In the genomic region with DNA sequence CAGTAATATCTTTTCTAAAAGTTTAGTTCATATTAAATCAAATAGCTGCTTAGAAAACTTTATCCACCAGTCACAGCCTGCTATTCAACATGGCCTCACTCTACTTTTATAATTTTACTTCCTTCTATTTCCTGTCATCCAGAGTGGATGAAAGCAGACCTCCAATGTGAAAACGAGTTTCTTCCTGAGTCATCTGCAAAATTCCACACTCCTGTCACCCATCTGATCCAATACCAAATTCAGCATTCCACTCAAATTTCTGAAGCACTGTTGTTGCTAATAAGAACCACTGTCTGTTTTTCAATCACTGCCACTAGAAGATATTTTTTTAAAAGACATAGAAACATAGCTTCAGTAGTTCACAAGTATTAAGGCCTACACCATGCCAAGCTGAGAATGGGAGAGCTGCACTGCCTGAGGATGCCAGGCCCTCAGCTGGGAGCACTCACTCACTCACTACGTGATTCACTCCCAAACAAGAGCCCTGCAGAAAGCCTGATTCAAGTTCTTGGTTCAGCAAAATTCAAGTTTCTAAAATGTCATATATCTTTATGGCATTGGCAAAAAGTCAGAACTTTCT, we compare ENCODE assay signal across 12 cellular contexts.
"Had no signal": no experiment of that assay in that cellular context is flagged by ENCODE, and none has a peak within 500 bp of the region (broad histone marks: within the 10 kb centered on the region; RNA-seq: fewer than 3 reads in every experiment).

No MANE protein-coding gene starts in this region.

- H3K27me3 Mint-ChIP-seq: T-cell had no signal

- H3K36me3 Mint-ChIP-seq: activated CD8-positive, alpha-beta memory T cell treated with anti-CD3 and anti-CD28 coated beads, Interleukin-2, amount 10 ng/mL, durations not matched to agents 7 days and 5 days; stimulated activated memory B cell treated with anti-CD40 and anti-IgM and Interleukin-4, amounts not matched to agents 10 μg/mL and 1 μg/mL and 100 μg/mL, for 72 hours; T-cell had no signal

- H3K4me3 ChIP-seq: thyroid gland had no signal

- H3K9me3 Mint-ChIP-seq: stimulated activated memory B cell treated with anti-CD40 and anti-IgM and Interleukin-4, amounts not matched to agents 10 μg/mL and 1 μg/mL and 100 μg/mL, for 72 hours; T-cell had no signal

- H3K27ac Mint-ChIP-seq: activated CD8-positive, alpha-beta memory T cell treated with anti-CD3 and anti-CD28 coated beads, Interleukin-2, amount 10 ng/mL, durations not matched to agents 7 days and 5 days; stimulated activated memory B cell treated with anti-CD40 and anti-IgM and Interleukin-4, amounts not matched to agents 10 μg/mL and 1 μg/mL and 100 μg/mL, for 72 hours; T-cell had no signal

- H3K4me1 Mint-ChIP-seq: activated CD8-positive, alpha-beta memory T cell treated with anti-CD3 and anti-CD28 coated beads, Interleukin-2, amount 10 ng/mL, durations not matched to agents 7 days and 5 days; stimulated activated memory B cell treated with anti-CD40 and anti-IgM and Interleukin-4, amounts not matched to agents 10 μg/mL and 1 μg/mL and 100 μg/mL, for 72 hours; T-cell had no signal

- DNase-seq: activated CD4-positive, alpha-beta T cell treated with anti-CD3 and anti-CD28 coated beads, Interleukin-2, amount 50 U/mL, for 48 hours; activated CD8-positive, alpha-beta memory T cell treated with anti-CD3 and anti-CD28 coated beads, Interleukin-2, amount 10 ng/mL, durations not matched to agents 7 days and 5 days; activated effector memory CD4-positive, alpha-beta T cell treated with Interleukin-2 at 50 U/mL for 16 hours; activated naive CD4-positive, alpha-beta T cell treated with anti-CD3 and anti-CD28 coated beads, Interleukin-2, amount 50 U/mL, for 16 hours; activated T-cell treated with anti-CD3 and anti-CD28 coated beads, Interleukin-2, amount 50 U/mL, for 1 hour; kidney; left ventricle myocardium superior; stimulated activated CD4-positive, alpha-beta T cell treated with anti-CD3 and anti-CD28 coated beads, Interleukin-2, amount 100 ng/mL, for 48 hours; T-cell; T1000; thyroid gland had no signal

- H3K4me3 Mint-ChIP-seq: activated CD8-positive, alpha-beta memory T cell treated with anti-CD3 and anti-CD28 coated beads, Interleukin-2, amount 10 ng/mL, durations not matched to agents 7 days and 5 days; stimulated activated memory B cell treated with anti-CD40 and anti-IgM and Interleukin-4, amounts not matched to agents 10 μg/mL and 1 μg/mL and 100 μg/mL, for 72 hours; T-cell had no signal

- FAIRE-seq: kidney had no signal
